ENCODE assay signal across 12 cellular contexts in the genomic region with DNA sequence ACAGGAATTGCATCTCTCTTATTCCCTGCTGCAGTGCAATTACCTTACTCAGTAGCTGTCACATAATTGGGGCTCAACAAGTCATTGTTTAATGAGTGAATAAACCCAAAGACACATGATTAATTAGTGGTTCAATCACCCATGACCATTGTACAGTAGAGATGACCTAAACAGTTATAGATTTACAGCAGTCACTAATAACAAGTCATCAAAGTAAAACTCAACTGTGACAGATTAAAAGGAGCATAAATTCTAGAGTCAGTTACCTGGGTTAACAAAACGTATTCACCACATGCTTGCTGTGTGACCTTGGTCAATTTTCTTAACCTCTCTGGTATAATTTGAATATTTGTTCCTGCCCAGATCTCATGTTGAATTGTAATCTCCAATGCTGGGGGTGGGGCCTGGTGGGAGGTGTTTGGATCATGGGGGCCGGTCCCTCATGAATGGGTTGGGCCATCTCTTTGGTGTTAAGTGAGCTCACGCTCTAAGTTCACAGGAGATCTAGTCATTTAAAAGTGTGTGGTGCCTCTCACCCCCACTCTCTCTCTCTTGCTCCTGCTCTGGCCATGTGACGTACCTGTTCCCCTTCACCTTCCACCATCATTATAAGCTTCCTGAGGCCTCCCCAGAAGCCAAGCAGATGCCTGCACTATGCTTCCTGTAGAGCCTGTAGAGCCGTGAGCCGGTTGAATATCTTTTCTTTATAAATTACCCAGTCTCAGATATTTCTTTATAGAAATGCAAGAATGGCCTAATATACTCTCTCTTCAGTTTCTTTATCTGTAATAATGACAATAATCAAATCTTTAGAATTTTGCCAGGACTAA.
DNase-seq lines count a peak whose midpoint lies in the region; ATAC-seq lines count a peak whose summit lies in the region.
"Had no signal": no experiment of that assay in that cellular context is flagged by ENCODE, and none has a peak within 500 bp of the region (broad histone marks: within the 10 kb centered on the region; RNA-seq: fewer than 3 reads in every experiment).

No MANE protein-coding gene starts in this region.

- DNase-seq in activated CD4-positive, alpha-beta T cell treated with anti-CD3 and anti-CD28 coated beads for 36 hours: no peak
- DNase-seq in activated CD4-positive, alpha-beta T cell treated with anti-CD3 and anti-CD28 coated beads, Interleukin-2, amount 50 U/mL, for 48 hours: no peak
- DNase-seq in activated CD4-positive, alpha-beta memory T cell treated with anti-CD3 and anti-CD28 coated beads for 36 hours: peak; percentile 40
- DNase-seq in kidney tubule cell (ENCODE audit: low spot score) (peak; percentile 79), DMS114 treated with DMSO at 0.1 percent for 48 hours (lab: John Stamatoyannopoulos, UW; ENCODE audit: unreplicated experiment) (no peak), NK-92 (lab: John Stamatoyannopoulos, UW; ENCODE audit: unreplicated experiment) (no peak)
- DNase-seq: 8988T; CD8-positive, alpha-beta memory T cell; T-helper 2 cell; trophoblast cell had no signal

- intact Hi-C loops in activated CD4-positive, alpha-beta T cell treated with anti-CD3 and anti-CD28 coated beads for 36 hours (cut with DNase I, micrococcal nuclease): no loop called here
- intact Hi-C loops in activated CD4-positive, alpha-beta memory T cell treated with anti-CD3 and anti-CD28 coated beads for 36 hours (cut with micrococcal nuclease): no loop called here

- CTCF ChIA-PET in activated CD4-positive, alpha-beta T cell treated with anti-CD3 and anti-CD28 coated beads for 36 hours (lab: Charles Lee): interaction anchor here (0.7 to 1.7 kb wide), 2 partner anchors 20 to 60 kb away, joined by 3 to 4 read pairs; no protein-coding TSS in a partner anchor
- CTCF ChIA-PET in activated CD4-positive, alpha-beta memory T cell treated with anti-CD3 and anti-CD28 coated beads for 36 hours (lab: Charles Lee): interaction anchor here (0.7 to 1.3 kb wide), 2 partner anchors 9 to 58 kb away, joined by 5 read pairs; no protein-coding TSS in a partner anchor

- ATAC-seq in activated CD4-positive, alpha-beta T cell treated with anti-CD3 and anti-CD28 coated beads for 36 hours: peak; percentile 17
- no peak for ATAC-seq in stimulated activated memory B cell treated with anti-CD40 and anti-IgM and Interleukin-4, amounts not matched to agents 10 μg/mL and 1 μg/mL and 100 μg/mL, for 72 hours
- no peak for ATAC-seq in GM21360 (IDR thresholded peaks at IDR 0.05; ENCODE audit: unreplicated experiment)

- H3K27ac Mint-ChIP-seq in activated CD4-positive, alpha-beta T cell treated with anti-CD3 and anti-CD28 coated beads for 36 hours: peak overlapping the region; percentile 55
- peak overlapping the region; percentile 54 for H3K27ac Mint-ChIP-seq in activated CD4-positive, alpha-beta memory T cell treated with anti-CD3 and anti-CD28 coated beads for 36 hours
- H3K27ac Mint-ChIP-seq in stimulated activated memory B cell treated with anti-CD40 and anti-IgM and Interleukin-4, amounts not matched to agents 10 μg/mL and 1 μg/mL and 100 μg/mL, for 72 hours: peak overlapping the region; percentile 58

- H3K9me3 Mint-ChIP-seq in activated CD4-positive, alpha-beta T cell treated with anti-CD3 and anti-CD28 coated beads for 36 hours (ENCODE audit: low read depth): peaks cover 18% of the 10 kb centered on the region
- H3K9me3 Mint-ChIP-seq in activated CD4-positive, alpha-beta memory T cell treated with anti-CD3 and anti-CD28 coated beads for 36 hours: peaks cover 6% of the 10 kb centered on the region
- peaks cover 6% of the 10 kb centered on the region for H3K9me3 Mint-ChIP-seq in stimulated activated memory B cell treated with anti-CD40 and anti-IgM and Interleukin-4, amounts not matched to agents 10 μg/mL and 1 μg/mL and 100 μg/mL, for 72 hours

- H3K4me1 Mint-ChIP-seq in activated CD4-positive, alpha-beta T cell treated with anti-CD3 and anti-CD28 coated beads for 36 hours: peaks cover 67% of the 10 kb centered on the region
- peaks cover 62% of the 10 kb centered on the region for H3K4me1 Mint-ChIP-seq in activated CD4-positive, alpha-beta memory T cell treated with anti-CD3 and anti-CD28 coated beads for 36 hours (ENCODE audit: low read depth)
- peaks cover 60% of the 10 kb centered on the region for H3K4me1 Mint-ChIP-seq in stimulated activated memory B cell treated with anti-CD40 and anti-IgM and Interleukin-4, amounts not matched to agents 10 μg/mL and 1 μg/mL and 100 μg/mL, for 72 hours

- H3K4me3 Mint-ChIP-seq in activated CD4-positive, alpha-beta T cell treated with anti-CD3 and anti-CD28 coated beads for 36 hours: no peak overlapping the region
- no peak overlapping the region for H3K4me3 Mint-ChIP-seq in activated CD4-positive, alpha-beta memory T cell treated with anti-CD3 and anti-CD28 coated beads for 36 hours
- no peak overlapping the region for H3K4me3 Mint-ChIP-seq in stimulated activated memory B cell treated with anti-CD40 and anti-IgM and Interleukin-4, amounts not matched to agents 10 μg/mL and 1 μg/mL and 100 μg/mL, for 72 hours
- H3K4me3 Mint-ChIP-seq: CD8-positive, alpha-beta memory T cell had no signal

- H3K27me3 Mint-ChIP-seq in activated CD4-positive, alpha-beta T cell treated with anti-CD3 and anti-CD28 coated beads for 36 hours: no peaks in the 10 kb centered on the region
- no peaks in the 10 kb centered on the region for H3K27me3 Mint-ChIP-seq in activated CD4-positive, alpha-beta memory T cell treated with anti-CD3 and anti-CD28 coated beads for 36 hours
- H3K27me3 Mint-ChIP-seq in stimulated activated memory B cell treated with anti-CD40 and anti-IgM and Interleukin-4, amounts not matched to agents 10 μg/mL and 1 μg/mL and 100 μg/mL, for 72 hours: no peaks in the 10 kb centered on the region
- H3K27me3 Mint-ChIP-seq: CD8-positive, alpha-beta memory T cell had no signal

- H3K36me3 Mint-ChIP-seq in activated CD4-positive, alpha-beta T cell treated with anti-CD3 and anti-CD28 coated beads for 36 hours (ENCODE audit: low read depth): peaks cover 23% of the 10 kb centered on the region
- H3K36me3 Mint-ChIP-seq in activated CD4-positive, alpha-beta memory T cell treated with anti-CD3 and anti-CD28 coated beads for 36 hours: peaks cover 20% of the 10 kb centered on the region
- H3K36me3 Mint-ChIP-seq in stimulated activated memory B cell treated with anti-CD40 and anti-IgM and Interleukin-4, amounts not matched to agents 10 μg/mL and 1 μg/mL and 100 μg/mL, for 72 hours: peaks cover 12% of the 10 kb centered on the region

- POLR2A ChIA-PET in activated CD4-positive, alpha-beta T cell treated with anti-CD3 and anti-CD28 coated beads for 36 hours (lab: Charles Lee): no interaction called here
- POLR2A ChIA-PET in activated CD4-positive, alpha-beta memory T cell treated with anti-CD3 and anti-CD28 coated beads for 36 hours (lab: Charles Lee): no interaction called here

Comparison
In these comparisons a context has a peak if more than half of its experiments do, and no peak if none do; other contexts are left out.
1. DNase-seq: peak in activated CD4-positive, alpha-beta memory T cell treated with anti-CD3 and anti-CD28 coated beads for 36 hours (single experiment) and kidney tubule cell (single experiment); none in activated CD4-positive, alpha-beta T cell treated with anti-CD3 and anti-CD28 coated beads for 36 hours (single experiment), activated CD4-positive, alpha-beta T cell treated with anti-CD3 and anti-CD28 coated beads, Interleukin-2, amount 50 U/mL, for 48 hours (0 of 2), DMS114 treated with DMSO at 0.1 percent for 48 hours (single experiment) and NK-92 (single experiment).
2. Peak in every context shown above with its lines, with median percentiles within 50 percentile points of each other: H3K27ac Mint-ChIP-seq.